In genomic region chr6:41779336-41779735, GRCh38 we compare ENCODE assay signal across 8 cellular contexts. TPM values are rescaled to one million over a fixed set of nuclear protein-coding genes. Genes with fewer than 3 reads are reported as not detected.
DNase-seq lines count a peak whose midpoint lies in the region; ATAC-seq, FAIRE-seq and TF ChIP-seq lines count a peak whose summit lies in the region.

No MANE protein-coding gene starts in this region.

- H3K4me3 ChIP-seq in HUES48 (ENCODE audit: low read depth, low read length) (peak overlapping the region; percentile 86), choroid plexus epithelial cell (ENCODE audit: low read depth, low read length) (peak overlapping the region; percentile 67)

- DNase-seq in choroid plexus epithelial cell (ENCODE audit: low read depth) (no peak), natural killer cell (no peak), GM19239 (ENCODE audit: insufficient read length, low spot score) (no peak), middle frontal gyrus (ENCODE audit: extremely low spot score, low spot score) (no peak), NCI-H2171 (lab: John Stamatoyannopoulos, UW) (no peak), occipital lobe (lab: John Stamatoyannopoulos, UW) (no peak)

- TF ChIP-seq CTCF in choroid plexus epithelial cell (conservative IDR thresholded peaks at IDR 0.05; ENCODE audit: low read depth, low read length) (no peak), natural killer cell (IDR thresholded peaks at IDR 0.05) (no peak)

- ATAC-seq in GM18873 (IDR thresholded peaks at IDR 0.05; ENCODE audit: low FRiP score, unreplicated experiment) (peak; percentile 11), natural killer cell (no peak)

- H3K27ac Mint-ChIP-seq in natural killer cell: peak overlapping the region in 1 of 2 donors; percentile 80

- H3K4me3 Mint-ChIP-seq in natural killer cell: peak overlapping the region; percentile 89

- peaks cover 8% of the 10 kb centered on the region for H3K36me3 Mint-ChIP-seq in natural killer cell

- peaks cover 0 to 3% of the 10 kb centered on the region in 2 donors for H3K27me3 Mint-ChIP-seq in natural killer cell (ENCODE audit: low read depth in 2 of 2)

- no peak overlapping the region for H3K9ac ChIP-seq in HUES48 (ENCODE audit: low read depth, low read length)

- intact Hi-C loops in natural killer cell (cut with micrococcal nuclease): no loop called here

- H3K9me3 Mint-ChIP-seq in natural killer cell: no peaks in the 10 kb centered on the region

- no peak overlapping the region for H3K27ac ChIP-seq in HUES48 (ENCODE audit: low read depth, low read length)

- FAIRE-seq in GM19239 (lab: Jason Lieb, UNC): no peak

- 0 out of 2 replicates have a peak, but pooled peaks cover 9% of the 10 kb centered on the region for H3K4me1 ChIP-seq in HUES48 (ENCODE audit: control insufficient read depth, insufficient read depth, low read length)

- no peaks in the 10 kb centered on the region for H3K9me3 ChIP-seq in HUES48 (ENCODE audit: control insufficient read depth, insufficient read depth, low read length)

- peaks cover 31% of the 10 kb centered on the region for H3K27me3 ChIP-seq in HUES48 (ENCODE audit: control insufficient read depth, insufficient read depth, low read length)

- H3K36me3 ChIP-seq in HUES48 (ENCODE audit: control insufficient read depth, insufficient read depth, low read length): peaks cover 16% of the 10 kb centered on the region

- H3K4me1 Mint-ChIP-seq in natural killer cell: peaks cover 7 to 22% of the 10 kb centered on the region in 2 donors

RNA-seq across cellular contexts. Expression of gene FRS3, which starts 0.4 kb away (rescaled TPM):
- total RNA-seq in natural killer cell (1 to 10 TPM; 4.5 to 5.7 (median 5.4) TPM), occipital lobe (6.7 TPM)

RNA-seq across cellular contexts. Expression of gene PRICKLE4, which starts 1.2 kb away (rescaled TPM):
- total RNA-seq in natural killer cell (not detected), occipital lobe (0.62 TPM)

RNA-seq across cellular contexts. Expression of gene TOMM6, which starts 8.2 kb away (rescaled TPM):
- total RNA-seq in natural killer cell (100 to 1,000 TPM in 1 of 3 donors, 10 to 100 TPM in 2; 95.0 to 109 (median 96.6) TPM), occipital lobe (34.2 TPM)

RNA-seq across cellular contexts. Expression of gene PGC, which starts 32.1 kb away (rescaled TPM):
- total RNA-seq in natural killer cell (not detected), occipital lobe (not detected)

RNA-seq across cellular contexts. Expression of gene TFEB, which starts 43.9 kb away (rescaled TPM):
- total RNA-seq in natural killer cell (10 to 100 TPM; 56.0 to 66.7 (median 66.2) TPM), occipital lobe (3.4 TPM)
